8 cellular contexts compared by ENCODE assay signal in genomic region chr17:2392252-2393183, GRCh38. TPM values are rescaled to one million over a fixed set of nuclear protein-coding genes. Genes with fewer than 3 reads are reported as not detected.
A peak's percentile ranks its signal among the peaks of the same experiment; 100 is the strongest.
DNase-seq lines count a peak whose midpoint lies in the region; TF ChIP-seq lines count a peak whose summit lies in the region.

No MANE protein-coding gene starts in this region.

- no peaks in the 10 kb centered on the region for H4K20me1 ChIP-seq in GM23248 (ENCODE audit: insufficient read depth)

- no peak overlapping the region for H2AFZ ChIP-seq in GM23248

- no peaks in the 10 kb centered on the region for H3K9me3 Mint-ChIP-seq in nephron progenitor cell

- peaks cover 81% of the 10 kb centered on the region for H3K4me1 Mint-ChIP-seq in nephron progenitor cell

- H3K9me3 ChIP-seq in GM23248 (ENCODE audit: low read depth), result no peaks in the 10 kb centered on the region

- TF ChIP-seq CTCF in fibroblast of the aortic adventitia (IDR thresholded peaks at IDR 0.05; ENCODE audit: insufficient read depth, low read length) (no peak), nephron progenitor cell (IDR thresholded peaks at IDR 0.05) (no peak)

- peaks cover 76% of the 10 kb centered on the region for H3K79me2 ChIP-seq in GM23248 (ENCODE audit: insufficient read depth)

- DNase-seq in EH (ENCODE audit: low read depth) (peak; percentile 97), GM23248 (peak; percentile 99), LHCN-M2 (ENCODE audit: low read depth) (peak; percentile 92), fibroblast of the aortic adventitia (ENCODE audit: low read depth) (peak; percentile 91), nephron progenitor cell (peak; percentile 98)
- peak; percentile 97 for DNase-seq in activated effector memory CD4-positive, alpha-beta T cell treated with Interleukin-2 at 50 U/mL for 16 hours
- peak; percentile 97 for DNase-seq in stimulated activated naive CD4-positive, alpha-beta T cell treated with Interleukin-2 at 50 U/mL for 16 hours (lab: John Stamatoyannopoulos, UW)

- H3K27me3 Mint-ChIP-seq in nephron progenitor cell (ENCODE audit: low read depth, poor library complexity), result peaks cover 2% of the 10 kb centered on the region

- peak overlapping the region; percentile 72 for H3K4me3 ChIP-seq in GM23248
- peak overlapping the region; percentile 68 for H3K4me3 ChIP-seq in fibroblast of the aortic adventitia (ENCODE audit: low read depth, low read length)

- TF ChIP-seq POLR2A in Raji (IDR thresholded peaks at IDR 0.05; ENCODE audit: insufficient read depth, low read depth, low read length), result peak; percentile 86

- 1 to 2% methylated on average over 16 to 62 of the region's 83 CpGs for WGBS in GM23248 (ENCODE audit: low coverage in 1 of 2, low lambda C conversion rate in 2 of 2, missing lambda C conversion rate in 2 of 2), 2 experiments

- H3K4me2 ChIP-seq in GM23248 (ENCODE audit: unreplicated experiment), result peak overlapping the region; percentile 84

- peak overlapping the region; percentile 100 for H3K9ac ChIP-seq in GM23248

- peaks cover 41% of the 10 kb centered on the region for H3F3A ChIP-seq in GM23248 (ENCODE audit: insufficient read depth)

- in situ Hi-C loops in GM23248 (cut with MboI), result no loop called here

- H3K4me3 Mint-ChIP-seq in nephron progenitor cell, result peak overlapping the region; percentile 93

- no peaks in the 10 kb centered on the region for H3K9me2 ChIP-seq in GM23248 (ENCODE audit: insufficient read depth)

- H3K27me3 ChIP-seq in GM23248 (replicated peaks; ENCODE audit: insufficient read depth), result no peaks in the 10 kb centered on the region

- H3K4me1 ChIP-seq in GM23248 (ENCODE audit: insufficient read depth), result peaks cover 42% of the 10 kb centered on the region

- peak overlapping the region; percentile 97 for H3K27ac Mint-ChIP-seq in nephron progenitor cell

- peaks cover 10% of the 10 kb centered on the region for H3K36me3 Mint-ChIP-seq in nephron progenitor cell (ENCODE audit: low read depth)

- H3K36me3 ChIP-seq in GM23248 (ENCODE audit: low read depth), result no peaks in the 10 kb centered on the region

- peak overlapping the region; percentile 99 for H3K27ac ChIP-seq in GM23248

RNA-seq across cellular contexts. Expression of gene MNT, which starts 8.3 kb away (rescaled TPM):
- 3.7 and 6.2 TPM in 2 replicates for total RNA-seq in GM23248 (2014; rRNA removed; shearing (Covaris generic))
- 6.2 and 8.2 TPM in 2 replicates for polyA plus RNA-seq in GM23248 (2016; fragmentation: Nextera tagmentation; extraction: Ambion mirVana)
- total RNA-seq in LHCN-M2 (2014; rRNA removed) (6.3 and 6.8 TPM in 2 replicates), fibroblast of the aortic adventitia (ENCODE audit: low replicate concordance) (12.2 and 17.7 TPM in 2 replicates)
- 7.8 TPM for polyA plus RNA-seq in LHCN-M2 (2012)

RNA-seq across cellular contexts. Expression of gene SGSM2, which starts 55.2 kb away (rescaled TPM):
- total RNA-seq in GM23248 (2014; rRNA removed; shearing (Covaris generic)), result 29.2 and 32.3 TPM in 2 replicates
- polyA plus RNA-seq in GM23248 (2016; fragmentation: Nextera tagmentation; extraction: Ambion mirVana), result 17.8 and 19.8 TPM in 2 replicates
- total RNA-seq in LHCN-M2 (2014; rRNA removed), result 33.0 and 36.1 TPM in 2 replicates
- polyA plus RNA-seq in LHCN-M2 (2012), result 25.0 TPM
- total RNA-seq in fibroblast of the aortic adventitia (ENCODE audit: low replicate concordance), result 31.0 and 47.3 TPM in 2 replicates

RNA-seq across cellular contexts. Expression of gene TSR1, which starts 56.3 kb away (rescaled TPM):
- total RNA-seq in GM23248 (2014; rRNA removed; shearing (Covaris generic)), result 44.6 and 73.3 TPM in 2 replicates
- polyA plus RNA-seq in GM23248 (2016; fragmentation: Nextera tagmentation; extraction: Ambion mirVana), result 45.7 and 46.9 TPM in 2 replicates
- total RNA-seq in LHCN-M2 (2014; rRNA removed) (63.9 and 80.5 TPM in 2 replicates), fibroblast of the aortic adventitia (ENCODE audit: low replicate concordance) (24.2 and 44.5 TPM in 2 replicates)
- polyA plus RNA-seq in LHCN-M2 (2012), result 22.2 TPM

Comparison
In these comparisons a context has a peak if more than half of its experiments do, and no peak if none do; other contexts are left out.
1. Peak in every context shown above with its lines: DNase-seq, H3K4me3 ChIP-seq and H3K27ac ChIP-seq.